In the genomic region with DNA sequence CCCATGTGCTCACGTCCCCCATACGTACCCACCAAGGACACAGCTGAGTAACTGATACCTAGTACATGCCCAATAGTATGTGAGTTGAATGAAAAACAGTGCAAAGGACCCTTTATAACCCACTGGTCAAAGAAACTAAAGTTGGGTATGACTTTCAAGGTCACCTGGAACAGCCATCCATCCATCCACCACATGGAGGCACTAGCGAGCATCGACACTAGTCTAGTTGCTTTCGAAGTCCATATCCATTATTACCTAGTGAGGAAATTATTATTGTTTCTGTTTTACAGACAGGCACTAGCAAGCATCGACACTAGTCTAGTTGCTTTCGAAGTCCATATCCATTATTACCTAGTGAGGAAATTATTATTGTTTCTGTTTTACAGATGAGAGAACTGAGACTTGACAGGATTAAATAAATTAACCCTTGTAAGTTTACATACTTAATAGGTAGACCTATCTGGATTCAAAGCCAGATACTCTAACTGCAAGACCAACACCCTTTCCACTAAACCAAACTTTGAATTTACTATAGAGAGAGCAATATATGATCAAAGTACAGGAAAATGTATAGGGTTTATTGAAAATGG, we compare ENCODE assay signal across 9 cellular contexts.
DNase-seq lines count a peak whose midpoint lies in the region; ATAC-seq, FAIRE-seq and TF ChIP-seq lines count a peak whose summit lies in the region.
"Had no signal": no experiment of that assay in that cellular context is flagged by ENCODE, and none has a peak within 500 bp of the region (broad histone marks: within the 10 kb centered on the region; RNA-seq: fewer than 3 reads in every experiment).

No MANE protein-coding gene starts in this region.

- peaks cover 6% of the 10 kb centered on the region for H3F3A ChIP-seq in neural progenitor cell (ENCODE audit: low read depth)

- no peaks in the 10 kb centered on the region for H3K27me3 Mint-ChIP-seq in neural progenitor cell (ENCODE audit: insufficient read depth, low read depth)

- peaks cover under 1% of the 10 kb centered on the region for H3K9me3 Mint-ChIP-seq in neural progenitor cell

- H3K9ac ChIP-seq in neural progenitor cell = no peak overlapping the region

- no peak overlapping the region for H3K27ac ChIP-seq in neural progenitor cell

- H3K4me3 Mint-ChIP-seq in neural progenitor cell = no peak overlapping the region

- no peaks in the 10 kb centered on the region for H3K36me3 ChIP-seq in neural progenitor cell

- peaks cover 8% of the 10 kb centered on the region for H3K4me1 ChIP-seq in neural progenitor cell

- FAIRE-seq in TTC549 (lab: Jason Lieb, UNC) = peak; percentile 64

- H4K20me1 ChIP-seq in neural progenitor cell (ENCODE audit: low read depth) = no peaks in the 10 kb centered on the region

- no peaks in the 10 kb centered on the region for H3K79me2 ChIP-seq in neural progenitor cell (ENCODE audit: low read depth)

- peak; percentile 64 for ATAC-seq in GM18519 (IDR thresholded peaks at IDR 0.05; ENCODE audit: low FRiP score, unreplicated experiment)
- ATAC-seq in HG03108 (IDR thresholded peaks at IDR 0.05; ENCODE audit: unreplicated experiment) = peak; percentile 80
- ATAC-seq: left colon had no signal

- no peak overlapping the region for H3K27ac Mint-ChIP-seq in neural progenitor cell

- no peak overlapping the region for H2AFZ ChIP-seq in neural progenitor cell (replicated peaks)

- H3K36me3 Mint-ChIP-seq in neural progenitor cell = no peaks in the 10 kb centered on the region

- no peak overlapping the region for H3K4me2 ChIP-seq in neural progenitor cell

- H3K4me1 Mint-ChIP-seq in neural progenitor cell = no peaks in the 10 kb centered on the region

- H3K4me3 ChIP-seq in neural progenitor cell = no peak overlapping the region

- peak; percentile 72 for TF ChIP-seq CTCF in neural progenitor cell (IDR thresholded peaks at IDR 0.05)

- no peaks in the 10 kb centered on the region for H3K27me3 ChIP-seq in neural progenitor cell

- no peaks in the 10 kb centered on the region for H3K9me3 ChIP-seq in neural progenitor cell (ENCODE audit: low read depth)

- DNase-seq in AG08396 (ENCODE audit: low spot score) = peak; percentile 14
- peak; percentile 6 for DNase-seq in effector CD8-positive, alpha-beta T cell (lab: John Stamatoyannopoulos, UW)
- DNase-seq in neural progenitor cell (ENCODE audit: low spot score) = peak; percentile 51
- DNase-seq in inferior parietal cortex (ENCODE audit: extremely low spot score) = no peak
- no peak for DNase-seq in amniotic stem cell (lab: John Stamatoyannopoulos, UW)

Comparison
In these comparisons a context has a peak if more than half of its experiments do, and no peak if none do; other contexts are left out.
1. DNase-seq: peak in AG08396 (single experiment), effector CD8-positive, alpha-beta T cell (single experiment) and neural progenitor cell (single experiment); none in inferior parietal cortex (single experiment) and amniotic stem cell (single experiment).